In the genomic region with DNA sequence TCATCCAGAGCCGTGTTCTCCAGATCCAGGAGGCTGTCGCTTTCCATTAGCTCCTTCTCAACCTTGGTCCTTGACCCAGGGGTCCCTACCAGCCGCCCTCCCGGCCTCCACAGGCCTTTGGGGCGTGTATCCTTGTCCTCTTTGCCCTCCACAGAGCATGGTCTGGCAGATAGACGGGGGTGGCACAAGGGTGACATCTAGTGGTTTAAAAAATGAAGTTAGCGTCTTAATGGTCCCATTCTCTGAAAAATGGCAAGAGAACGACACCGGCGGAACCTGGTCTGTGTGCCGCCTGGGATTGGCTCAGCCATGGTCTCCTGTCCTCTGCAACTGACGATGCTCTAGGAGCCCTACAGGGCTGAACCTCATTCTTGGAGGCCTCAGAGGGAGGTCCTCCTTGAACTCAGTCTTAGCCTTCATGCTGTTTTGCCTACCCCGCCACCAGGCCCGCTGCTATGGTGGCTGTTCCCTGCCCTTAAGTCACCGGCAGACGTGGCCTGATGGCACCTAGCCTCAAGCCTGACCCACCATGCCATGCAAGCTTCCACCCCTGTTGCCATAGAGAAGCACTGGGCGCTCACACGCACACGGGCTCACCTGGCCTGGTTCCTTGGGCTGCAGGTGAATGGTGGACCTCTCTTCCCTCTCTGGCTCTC, we compare ENCODE assay signal across 9 cellular contexts.
DNase-seq lines count a peak whose midpoint lies in the region; ATAC-seq and TF ChIP-seq lines count a peak whose summit lies in the region.
"Had no signal": no experiment of that assay in that cellular context is flagged by ENCODE, and none has a peak within 500 bp of the region (broad histone marks: within the 10 kb centered on the region; RNA-seq: fewer than 3 reads in every experiment).

No MANE protein-coding gene starts in this region.

- POLR2A ChIA-PET in HEK293T (lab: Yijun Ruan, JAX): no interaction called here

- H3K36me3 ChIP-seq in brain microvascular endothelial cell (replicated peaks) (no peaks in the 10 kb centered on the region), left lung (no peaks in the 10 kb centered on the region)
- H3K36me3 ChIP-seq: neutrophil had no signal

- in situ Hi-C loops in brain microvascular endothelial cell (cut with HindIII; ENCODE audit: low pct_ligation_motif_present, low sequenced_read_pairs): no loop called here

- H3K4me3 ChIP-seq in brain microvascular endothelial cell (ENCODE audit: low read depth, low read length) (no peak overlapping the region), left lung (no peak overlapping the region)

- intact Hi-C loops in left lung (cut with DNase I): no loop called here

- CTCF ChIA-PET in HEK293T (lab: Yijun Ruan, JAX): interaction anchor here (0.6 to 1.4 kb wide), 4 partner anchors 15 to 443 kb away, joined by 3 to 5 read pairs (median 4); no protein-coding TSS in a partner anchor

- TF ChIP-seq CTCF in brain microvascular endothelial cell (IDR thresholded peaks at IDR 0.05; ENCODE audit: low read depth, low read length, missing control alignments) (peak; percentile 65), left lung (IDR thresholded peaks at IDR 0.05) (peak; percentile 31 to 51)

- peak; percentile 89 for ATAC-seq in left lung
- ATAC-seq in GM18517 (IDR thresholded peaks at IDR 0.05; ENCODE audit: unreplicated experiment): no peak
- ATAC-seq in HG03432 (IDR thresholded peaks at IDR 0.05; ENCODE audit: unreplicated experiment): no peak

- no peak overlapping the region for H3K27ac ChIP-seq in brain microvascular endothelial cell
- no peak overlapping the region for H3K27ac ChIP-seq in left lung
- H3K27ac ChIP-seq: neutrophil had no signal

- H3K4me1 ChIP-seq in left lung: no peaks in the 10 kb centered on the region

- H3K27me3 ChIP-seq in brain microvascular endothelial cell (replicated peaks) (no peaks in the 10 kb centered on the region), left lung (peaks cover 0 to 21% of the 10 kb centered on the region in 2 donors)
- H3K27me3 ChIP-seq: neutrophil had no signal

- no peaks in the 10 kb centered on the region for H3K9me3 ChIP-seq in left lung
- H3K9me3 ChIP-seq: neutrophil had no signal

- DNase-seq in DMS 273 (lab: John Stamatoyannopoulos, UW; ENCODE audit: unreplicated experiment) (peak; percentile 62), HEK293T (ENCODE audit: extremely low spot score) (peak; percentile 76), NCI-H82 (lab: John Stamatoyannopoulos, UW) (peak; percentile 66), brain microvascular endothelial cell (peak; percentile 11), left lung (no peak)
- DNase-seq in activated effector memory CD4-positive, alpha-beta T cell treated with Interleukin-2 at 50 U/mL for 16 hours: no peak

TF ChIP-seq in HEK293T, 16 proteins besides CTCF, POLR2A, EP300 and RAD21:
- TF ChIP-seq SP1 (IDR thresholded peaks at IDR 0.05) (no peak), HDGF (IDR thresholded peaks at IDR 0.05; ENCODE audit: borderline replicate concordance) (no peak), FOXA1 (IDR thresholded peaks at IDR 0.05) (no peak), ELF4 (IDR thresholded peaks at IDR 0.05) (no peak), TARDBP (IDR thresholded peaks at IDR 0.05) (no peak), ARNT (IDR thresholded peaks at IDR 0.05) (no peak), BHLHE40 (IDR thresholded peaks at IDR 0.05; ENCODE audit: borderline replicate concordance) (no peak), FOXM1 (IDR thresholded peaks at IDR 0.05; ENCODE audit: borderline replicate concordance) (no peak), SUZ12 (IDR thresholded peaks at IDR 0.05) (no peak), L3MBTL2 (conservative IDR thresholded peaks at IDR 0.05) (no peak), PKNOX1 (IDR thresholded peaks at IDR 0.05) (no peak), ZNF384 (IDR thresholded peaks at IDR 0.05) (no peak), LEF1 (IDR thresholded peaks at IDR 0.05; ENCODE audit: borderline replicate concordance) (no peak), NFRKB (IDR thresholded peaks at IDR 0.05) (no peak)
TF ChIP-seq in HEK293T: peak in this region for 0.

Comparison
In these comparisons a context has a peak if more than half of its experiments do, and no peak if none do; other contexts are left out.
1. DNase-seq: peak in DMS 273 (single experiment), HEK293T (single experiment), NCI-H82 (single experiment) and brain microvascular endothelial cell (single experiment); none in left lung (0 of 2) and activated effector memory CD4-positive, alpha-beta T cell treated with Interleukin-2 at 50 U/mL for 16 hours (single experiment).